Comparison of ENCODE assay signal across 1 cellular context in genomic region chr13:27079421-27079958, GRCh38.
A peak's percentile ranks its signal among the peaks of the same experiment; 100 is the strongest.
TF ChIP-seq lines count a peak whose summit lies in the region.

No MANE protein-coding gene starts in this region.

TF ChIP-seq in GM23338, 12 proteins besides CTCF, POLR2A, EP300 and RAD21 (continued from another document):
- TF ChIP-seq ZNF462 (CRISPR knock-in tag; IDR thresholded peaks at IDR 0.05): peak; percentile 66
TF ChIP-seq in GM23338: peak in this region for 1.
